ENCODE assay signal across 13 cellular contexts in genomic region chr9:137715321-137715720, GRCh38.
A peak's percentile ranks its signal among the peaks of the same experiment; 100 is the strongest.
DNase-seq lines count a peak whose midpoint lies in the region; ATAC-seq and TF ChIP-seq lines count a peak whose summit lies in the region.
"Had no signal": no experiment of that assay in that cellular context is flagged by ENCODE, and none has a peak within 500 bp of the region (broad histone marks: within the 10 kb centered on the region; RNA-seq: fewer than 3 reads in every experiment).

No MANE protein-coding gene starts in this region.

- no peaks in the 10 kb centered on the region for H3K27me3 Mint-ChIP-seq in activated T-cell treated with anti-CD3 and anti-CD28 coated beads, Interleukin-2, amount 50 U/mL, for 24 hours
- H3K27me3 Mint-ChIP-seq in activated T-cell treated with anti-CD3 and anti-CD28 coated beads, Interleukin-2, amount 50 U/mL, for 4 hours (ENCODE audit: low read depth) = no peaks in the 10 kb centered on the region
- no peaks in the 10 kb centered on the region for H3K27me3 Mint-ChIP-seq in central memory CD8-positive, alpha-beta T cell

- H3K4me2 ChIP-seq in osteoblast (ENCODE audit: insufficient read depth, low read length) = no peak overlapping the region

- H3K4me1 ChIP-seq in osteoblast (ENCODE audit: insufficient read depth, low read length) = no peaks in the 10 kb centered on the region
- H3K4me1 ChIP-seq: parathyroid adenoma, upper lobe of right lung had no signal

- peaks cover 85% of the 10 kb centered on the region for H3K36me3 Mint-ChIP-seq in activated T-cell treated with anti-CD3 and anti-CD28 coated beads, Interleukin-2, amount 50 U/mL, for 24 hours (ENCODE audit: low read depth)
- H3K36me3 Mint-ChIP-seq in activated T-cell treated with anti-CD3 and anti-CD28 coated beads, Interleukin-2, amount 50 U/mL, for 4 hours (ENCODE audit: insufficient read depth) = peaks cover 58% of the 10 kb centered on the region
- H3K36me3 Mint-ChIP-seq in central memory CD8-positive, alpha-beta T cell (ENCODE audit: insufficient read depth) = peaks cover 49% of the 10 kb centered on the region

- peaks cover 23% of the 10 kb centered on the region for H3K36me3 ChIP-seq in osteoblast (ENCODE audit: insufficient read depth, low read length)

- no peaks in the 10 kb centered on the region for H3K9me3 ChIP-seq in osteoblast (ENCODE audit: low read depth, low read length)
- H3K9me3 ChIP-seq: upper lobe of right lung had no signal

- H3K79me2 ChIP-seq in osteoblast (ENCODE audit: insufficient read depth, low read length) = peaks cover 45% of the 10 kb centered on the region

- H3K4me1 Mint-ChIP-seq in activated T-cell treated with anti-CD3 and anti-CD28 coated beads, Interleukin-2, amount 50 U/mL, for 24 hours (ENCODE audit: low read depth) = peaks cover 29% of the 10 kb centered on the region
- H3K4me1 Mint-ChIP-seq in activated T-cell treated with anti-CD3 and anti-CD28 coated beads, Interleukin-2, amount 50 U/mL, for 4 hours (ENCODE audit: low read depth) = peaks cover 22% of the 10 kb centered on the region
- peaks cover 31% of the 10 kb centered on the region for H3K4me1 Mint-ChIP-seq in central memory CD8-positive, alpha-beta T cell

- no peak overlapping the region for H3K4me3 Mint-ChIP-seq in activated T-cell treated with anti-CD3 and anti-CD28 coated beads, Interleukin-2, amount 50 U/mL, for 24 hours
- no peak overlapping the region for H3K4me3 Mint-ChIP-seq in activated T-cell treated with anti-CD3 and anti-CD28 coated beads, Interleukin-2, amount 50 U/mL, for 4 hours
- H3K4me3 Mint-ChIP-seq in central memory CD8-positive, alpha-beta T cell = peak overlapping the region; percentile 44

- H3K27me3 ChIP-seq in osteoblast (ENCODE audit: insufficient read depth, low read length) = no peaks in the 10 kb centered on the region
- H3K27me3 ChIP-seq: upper lobe of right lung had no signal

- no peak for DNase-seq in activated T-cell treated with anti-CD3 and anti-CD28 coated beads, Interleukin-2, amount 50 U/mL, for 24 hours
- no peak for DNase-seq in activated T-cell treated with anti-CD3 and anti-CD28 coated beads, Interleukin-2, amount 50 U/mL, for 4 hours
- peak; percentile 70 for DNase-seq in LNCaP clone FGC (ENCODE audit: low read depth)
- DNase-seq in central memory CD8-positive, alpha-beta T cell (ENCODE audit: low spot score in 2 of 2) = no peak
- peak; percentile 52 for DNase-seq in osteoblast (ENCODE audit: insufficient read length, low spot score, missing footprints)
- no peak for DNase-seq in NCI-H1436 (lab: John Stamatoyannopoulos, UW)
- DNase-seq in GM20000 (ENCODE audit: low spot score) = no peak
- no peak for DNase-seq in ecto neural progenitor cell (ENCODE audit: low spot score)
- DNase-seq: ACHN, SW 1271, upper lobe of right lung had no signal

- TF ChIP-seq CTCF in LNCaP clone FGC (IDR thresholded peaks at IDR 0.05; ENCODE audit: control insufficient read depth, extremely low read depth, insufficient read depth) (no peak), osteoblast (IDR thresholded peaks at IDR 0.05; ENCODE audit: extremely low read depth, low read depth, low read length) (no peak), GM20000 (IDR thresholded peaks at IDR 0.05; ENCODE audit: extremely low read depth, missing control alignments) (no peak)

- peaks cover 11% of the 10 kb centered on the region for H4K20me1 ChIP-seq in osteoblast (ENCODE audit: insufficient read depth, low read length)

- H2AFZ ChIP-seq in osteoblast (ENCODE audit: low read length) = no peak overlapping the region
- H2AFZ ChIP-seq: parathyroid adenoma had no signal

- ATAC-seq in activated T-cell treated with anti-CD3 and anti-CD28 coated beads, Interleukin-2, amount 50 U/mL, for 4 hours = no peak
- ATAC-seq in central memory CD8-positive, alpha-beta T cell (replicated peaks; ENCODE audit: extremely low read depth, poor library complexity, severe bottlenecking) = no peak
- ATAC-seq: upper lobe of right lung had no signal

- peaks cover 30% of the 10 kb centered on the region for H3K9me3 Mint-ChIP-seq in activated T-cell treated with anti-CD3 and anti-CD28 coated beads, Interleukin-2, amount 50 U/mL, for 24 hours
- H3K9me3 Mint-ChIP-seq in activated T-cell treated with anti-CD3 and anti-CD28 coated beads, Interleukin-2, amount 50 U/mL, for 4 hours = peaks cover 15% of the 10 kb centered on the region
- H3K9me3 Mint-ChIP-seq in central memory CD8-positive, alpha-beta T cell = peaks cover 5% of the 10 kb centered on the region

- no peak overlapping the region for H3K4me3 ChIP-seq in LNCaP clone FGC (ENCODE audit: low read depth, low read length)
- H3K4me3 ChIP-seq in osteoblast (ENCODE audit: insufficient read depth, low read length) = no peak overlapping the region
- H3K4me3 ChIP-seq: coronary artery, upper lobe of right lung had no signal

- H3K27ac Mint-ChIP-seq in activated T-cell treated with anti-CD3 and anti-CD28 coated beads, Interleukin-2, amount 50 U/mL, for 24 hours = peak overlapping the region; percentile 67
- peak overlapping the region; percentile 83 for H3K27ac Mint-ChIP-seq in central memory CD8-positive, alpha-beta T cell (ENCODE audit: low read depth)

- H3K27ac ChIP-seq in osteoblast (ENCODE audit: low read depth, low read length) = no peak overlapping the region
- H3K27ac ChIP-seq: coronary artery, parathyroid adenoma, upper lobe of right lung had no signal

Comparison
In these comparisons a context has a peak if more than half of its experiments do, and no peak if none do; other contexts are left out.
1. DNase-seq: peak in LNCaP clone FGC (single experiment) and osteoblast (single experiment); none in activated T-cell treated with anti-CD3 and anti-CD28 coated beads, Interleukin-2, amount 50 U/mL, for 24 hours (single experiment), activated T-cell treated with anti-CD3 and anti-CD28 coated beads, Interleukin-2, amount 50 U/mL, for 4 hours (single experiment), central memory CD8-positive, alpha-beta T cell (0 of 2), NCI-H1436 (single experiment), GM20000 (single experiment) and ecto neural progenitor cell (single experiment).